ENCODE assay signal across 8 cellular contexts in genomic region chr16:67847064-67847861, GRCh38. TPM values are rescaled to one million over a fixed set of nuclear protein-coding genes. Genes with fewer than 3 reads are reported as not detected.
A peak's percentile ranks its signal among the peaks of the same experiment; 100 is the strongest.
DNase-seq lines count a peak whose midpoint lies in the region; ATAC-seq, FAIRE-seq and TF ChIP-seq lines count a peak whose summit lies in the region.

A gene with protein sequence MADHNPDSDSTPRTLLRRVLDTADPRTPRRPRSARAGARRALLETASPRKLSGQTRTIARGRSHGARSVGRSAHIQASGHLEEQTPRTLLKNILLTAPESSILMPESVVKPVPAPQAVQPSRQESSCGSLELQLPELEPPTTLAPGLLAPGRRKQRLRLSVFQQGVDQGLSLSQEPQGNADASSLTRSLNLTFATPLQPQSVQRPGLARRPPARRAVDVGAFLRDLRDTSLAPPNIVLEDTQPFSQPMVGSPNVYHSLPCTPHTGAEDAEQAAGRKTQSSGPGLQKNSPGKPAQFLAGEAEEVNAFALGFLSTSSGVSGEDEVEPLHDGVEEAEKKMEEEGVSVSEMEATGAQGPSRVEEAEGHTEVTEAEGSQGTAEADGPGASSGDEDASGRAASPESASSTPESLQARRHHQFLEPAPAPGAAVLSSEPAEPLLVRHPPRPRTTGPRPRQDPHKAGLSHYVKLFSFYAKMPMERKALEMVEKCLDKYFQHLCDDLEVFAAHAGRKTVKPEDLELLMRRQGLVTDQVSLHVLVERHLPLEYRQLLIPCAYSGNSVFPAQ (minus strand): TSS chr16:67847693. CDS start chr16:67833859, 13,834 bp downstream.

- H2AK5ac ChIP-seq in H9 (ENCODE audit: insufficient read length, low read length), result no peak within 1 kb of the TSS

- H3K4me3 Mint-ChIP-seq in H9 (peak within 1 kb of the TSS; percentile 94 to 98), neural progenitor cell (peak within 1 kb of the TSS; percentile 97)
- H3K4me3 Mint-ChIP-seq in activated T-cell treated with anti-CD3 and anti-CD28 coated beads, Interleukin-2, amount 50 U/mL, for 72 hours, result peak within 1 kb of the TSS; percentile 98 to 100

- no peak within 1 kb of the TSS for H2BK5ac ChIP-seq in H9 (ENCODE audit: insufficient read length, low read length)

- peaks cover 10% of the 10 kb centered on the region; the same call in 1 of the 2 replicates for H3K4me1 ChIP-seq in H9 (ENCODE audit: insufficient read depth, low read length)
- peaks cover 11% of the 10 kb centered on the region for H3K4me1 ChIP-seq in foreskin keratinocyte
- peaks cover 32% of the 10 kb centered on the region for H3K4me1 ChIP-seq in neural progenitor cell

- H3K23me2 ChIP-seq in H9 (ENCODE audit: insufficient read length, low read depth, low read length, poor library complexity, severe bottlenecking), result peaks cover 14% of the 10 kb centered on the region

- no peak within 1 kb of the TSS for H3K23ac ChIP-seq in H9 (ENCODE audit: insufficient read length, low read depth, low read length)

- no peak within 1 kb of the TSS for H4K91ac ChIP-seq in H9 (ENCODE audit: insufficient read length, low read depth, low read length)

- WGBS in H9 (ENCODE audit: extremely low coverage, insufficient read length, low lambda C conversion rate), result no CpG with 5 or more reads among the region's 62 CpGs

- no peak within 1 kb of the TSS for H2BK120ac ChIP-seq in H9 (ENCODE audit: low read depth, low read length, poor library complexity, severe bottlenecking)

- H3K27me3 ChIP-seq in H9 (ENCODE audit: insufficient read depth, low read length) (no peaks in the 10 kb centered on the region), foreskin keratinocyte (no peaks in the 10 kb centered on the region), neural progenitor cell (no peaks in the 10 kb centered on the region)

- no peak within 1 kb of the TSS for H2BK15ac ChIP-seq in H9 (ENCODE audit: low read depth, low read length)

- no peak within 1 kb of the TSS for H3K56ac ChIP-seq in H9 (ENCODE audit: insufficient read length, low read depth, low read length)

- no peak for DNase-seq in activated CD4-positive, CD25-positive, alpha-beta regulatory T cell treated with anti-CD3 and anti-CD28 coated beads, Interleukin-2, amount 50 U/mL, for 72 hours
- DNase-seq in H9 (no peak), Kasumi-1 (lab: John Stamatoyannopoulos, UW) (peak; percentile 41 to 48), foreskin keratinocyte (peak in 1 of 2 donors; percentile 79), neural progenitor cell (ENCODE audit: low spot score) (peak; percentile 22), D721Med (ENCODE audit: insufficient read length, low spot score) (no peak)
- DNase-seq in activated T-cell treated with anti-CD3 and anti-CD28 coated beads, Interleukin-2, amount 50 U/mL, for 72 hours, result no peak

- H3K27ac ChIP-seq in H9 (ENCODE audit: insufficient read length, low read depth, low read length), result peak within 1 kb of the TSS; percentile 61
- peak within 1 kb of the TSS; percentile 72 for H3K27ac ChIP-seq in foreskin keratinocyte
- peak within 1 kb of the TSS; percentile 79 for H3K27ac ChIP-seq in neural progenitor cell

- H3K9ac ChIP-seq in H9 (ENCODE audit: extremely low read depth, insufficient read length, low read length) (peak within 1 kb of the TSS; percentile 77), neural progenitor cell (peak within 1 kb of the TSS; percentile 96)

- no peak within 1 kb of the TSS for H3K18ac ChIP-seq in H9 (ENCODE audit: insufficient read length, low read depth, low read length)

- H2AFZ ChIP-seq in H9 (ENCODE audit: low read length), result no peak within 1 kb of the TSS
- no peak within 1 kb of the TSS for H2AFZ ChIP-seq in neural progenitor cell (replicated peaks)

- H4K5ac ChIP-seq in H9 (ENCODE audit: insufficient read length, low read depth, low read length), result no peak within 1 kb of the TSS

- TF ChIP-seq CTCF in H9 (conservative IDR thresholded peaks at IDR 0.05), result no peak
- TF ChIP-seq CTCF in foreskin keratinocyte (conservative IDR thresholded peaks at IDR 0.05), result no peak
- no peak for TF ChIP-seq CTCF in neural progenitor cell (IDR thresholded peaks at IDR 0.05)
- TF ChIP-seq CTCF in D721Med (IDR thresholded peaks at IDR 0.05; ENCODE audit: insufficient read depth, missing control alignments), result no peak

- no peak within 1 kb of the TSS for H2BK20ac ChIP-seq in H9 (ENCODE audit: low read depth, low read length, poor library complexity, severe bottlenecking)

- H3F3A ChIP-seq in neural progenitor cell (ENCODE audit: low read depth), result peaks cover 34% of the 10 kb centered on the region

- H3K36me3 ChIP-seq in neural progenitor cell, result no peaks in the 10 kb centered on the region

- peak; percentile 50 to 55 for ATAC-seq in activated CD4-positive, CD25-positive, alpha-beta regulatory T cell treated with anti-CD3 and anti-CD28 coated beads, Interleukin-2, amount 50 U/mL, for 24 hours
- peak; percentile 48 to 50 for ATAC-seq in activated T-cell treated with anti-CD3 and anti-CD28 coated beads, Interleukin-2, amount 50 U/mL, for 72 hours (replicated peaks in 1 of 2)
- ATAC-seq in foreskin keratinocyte, result peak; percentile 50

- no peak for FAIRE-seq in D721Med (lab: Jason Lieb, UNC)

- H3K4me1 Mint-ChIP-seq in H9 (peaks cover 40 to 44% of the 10 kb centered on the region in 2 experiments), neural progenitor cell (peaks cover 41% of the 10 kb centered on the region)
- peaks cover 57% of the 10 kb centered on the region for H3K4me1 Mint-ChIP-seq in activated T-cell treated with anti-CD3 and anti-CD28 coated beads, Interleukin-2, amount 50 U/mL, for 72 hours (ENCODE audit: low read depth)

- H3K27ac Mint-ChIP-seq in H9 (peak within 1 kb of the TSS; percentile 83 to 95 (median 93); a peak in 6 of 7 replicates), neural progenitor cell (peak within 1 kb of the TSS; percentile 93)
- peak within 1 kb of the TSS; percentile 82 for H3K27ac Mint-ChIP-seq in activated T-cell treated with anti-CD3 and anti-CD28 coated beads, Interleukin-2, amount 50 U/mL, for 72 hours

- peaks cover 0 to 2% of the 10 kb centered on the region in 2 experiments; a peak in 1 of 5 replicates for H3K9me3 Mint-ChIP-seq in H9
- no peaks in the 10 kb centered on the region for H3K9me3 Mint-ChIP-seq in activated T-cell treated with anti-CD3 and anti-CD28 coated beads, Interleukin-2, amount 50 U/mL, for 72 hours
- H3K9me3 Mint-ChIP-seq in neural progenitor cell, result no peaks in the 10 kb centered on the region

- no peak within 1 kb of the TSS for H2BK12ac ChIP-seq in H9 (ENCODE audit: insufficient read length, low read depth, low read length)

- H4K20me1 ChIP-seq in H9 (ENCODE audit: control insufficient read depth, insufficient read depth, insufficient read length) (no peaks in the 10 kb centered on the region), neural progenitor cell (ENCODE audit: low read depth) (peaks cover 68% of the 10 kb centered on the region)

- no peak within 1 kb of the TSS for H3T11ph ChIP-seq in H9 (ENCODE audit: low read length)

- H3K79me1 ChIP-seq in H9 (ENCODE audit: insufficient read depth, low read depth, low read length, poor library complexity, severe bottlenecking), result no peaks in the 10 kb centered on the region

- H3K4me2 ChIP-seq in H9 (ENCODE audit: insufficient read depth, insufficient read length, low read length) (peak within 1 kb of the TSS; percentile 82), neural progenitor cell (peak within 1 kb of the TSS; percentile 91)

- H4K8ac ChIP-seq in H9 (replicated peaks; ENCODE audit: insufficient read length, low read depth, low read length), result no peak within 1 kb of the TSS

- H3K36me3 Mint-ChIP-seq in H9 (ENCODE audit: insufficient read depth in 1 of 3, low read depth in 3 of 3) (peaks cover 11 to 25% (median 16%) of the 10 kb centered on the region in 3 experiments), neural progenitor cell (peaks cover 10% of the 10 kb centered on the region)
- peaks cover 5% of the 10 kb centered on the region in 2 donors for H3K36me3 Mint-ChIP-seq in activated T-cell treated with anti-CD3 and anti-CD28 coated beads, Interleukin-2, amount 50 U/mL, for 72 hours (ENCODE audit: insufficient read depth in 2 of 2)

- no peak within 1 kb of the TSS for H3K4ac ChIP-seq in H9 (ENCODE audit: low read depth, low read length)

- H3K79me2 ChIP-seq in H9 (ENCODE audit: insufficient read depth, low read length) (peaks cover 21% of the 10 kb centered on the region; the same call in 1 of the 2 replicates), neural progenitor cell (ENCODE audit: low read depth) (peaks cover 86% of the 10 kb centered on the region)

- H3K14ac ChIP-seq in H9 (ENCODE audit: insufficient read depth, low read length), result peak within 1 kb of the TSS; percentile 33

- peak within 1 kb of the TSS; percentile 99 for H3K4me3 ChIP-seq in neural progenitor cell

- no peaks in the 10 kb centered on the region for H3K27me3 Mint-ChIP-seq in H9 (ENCODE audit: low read depth)
- H3K27me3 Mint-ChIP-seq in activated T-cell treated with anti-CD3 and anti-CD28 coated beads, Interleukin-2, amount 50 U/mL, for 72 hours (ENCODE audit: low read depth), result no peaks in the 10 kb centered on the region
- H3K27me3 Mint-ChIP-seq in neural progenitor cell (ENCODE audit: insufficient read depth, low read depth), result no peaks in the 10 kb centered on the region

- no peaks in the 10 kb centered on the region for H3K9me3 ChIP-seq in H9 (ENCODE audit: control insufficient read depth, low read depth, low read length)
- no peaks in the 10 kb centered on the region for H3K9me3 ChIP-seq in neural progenitor cell (ENCODE audit: low read depth)

RNA-seq across cellular contexts. Expression of the gene that starts here (rescaled TPM):
- total RNA-seq in H9 (2021), result 60.9 and 65.9 TPM in 2 replicates
- total RNA-seq in activated T-cell treated with anti-CD3 and anti-CD28 coated beads, Interleukin-2, amount 50 U/mL, for 72 hours, result 10 to 100 TPM; 43.6 to 59.4 TPM
- total RNA-seq in foreskin keratinocyte, result 30.5 and 36.1 TPM in 2 replicates
- 36.7 and 37.5 TPM in 2 replicates for polyA plus RNA-seq in foreskin keratinocyte
- 36.2 and 60.4 TPM in 2 replicates for total RNA-seq in neural progenitor cell (ENCODE audit: low replicate concordance)

Comparison
In these comparisons a context has a peak if more than half of its experiments do, and no peak if none do; other contexts are left out.
1. DNase-seq: peak in Kasumi-1 (2 of 2) and neural progenitor cell (single experiment); none in activated CD4-positive, CD25-positive, alpha-beta regulatory T cell treated with anti-CD3 and anti-CD28 coated beads, Interleukin-2, amount 50 U/mL, for 72 hours (single experiment), H9 (single experiment), activated T-cell treated with anti-CD3 and anti-CD28 coated beads, Interleukin-2, amount 50 U/mL, for 72 hours (0 of 2) and D721Med (single experiment).
2. Peak in every context shown above with its lines, with median percentiles within 50 percentile points of each other: ATAC-seq, H3K27ac ChIP-seq, H3K27ac Mint-ChIP-seq and H3K4me3 Mint-ChIP-seq.